In the genomic region with DNA sequence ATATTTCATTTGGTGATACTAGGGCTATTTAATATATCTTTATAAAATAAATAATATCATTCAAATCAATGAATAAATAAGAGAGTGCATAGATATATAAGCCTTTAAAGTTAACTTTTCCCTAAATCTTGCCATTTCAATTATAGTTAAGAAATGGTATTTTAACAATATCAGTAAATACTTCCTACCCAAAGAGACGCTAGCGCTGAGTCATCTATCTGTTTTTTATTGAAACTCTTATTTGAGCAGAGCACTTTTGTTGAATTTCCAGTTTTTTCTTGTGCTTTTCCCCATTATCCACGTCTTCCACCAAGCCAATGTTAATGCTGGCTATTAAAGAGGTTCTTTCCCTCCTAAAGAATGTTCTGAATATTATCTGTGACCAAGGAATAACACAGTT, we compare ENCODE assay signal across 1 cellular context.
TF ChIP-seq lines count a peak whose summit lies in the region.

No MANE protein-coding gene starts in this region.

TF ChIP-seq in K562, 482 proteins besides CTCF, POLR2A, EP300 and RAD21 (continued from another document):
- TF ChIP-seq HBP1 (CRISPR knock-in tag; IDR thresholded peaks at IDR 0.05) (no peak), EGR1 (conservative IDR thresholded peaks at IDR 0.05) (no peak)
